In the genomic region with DNA sequence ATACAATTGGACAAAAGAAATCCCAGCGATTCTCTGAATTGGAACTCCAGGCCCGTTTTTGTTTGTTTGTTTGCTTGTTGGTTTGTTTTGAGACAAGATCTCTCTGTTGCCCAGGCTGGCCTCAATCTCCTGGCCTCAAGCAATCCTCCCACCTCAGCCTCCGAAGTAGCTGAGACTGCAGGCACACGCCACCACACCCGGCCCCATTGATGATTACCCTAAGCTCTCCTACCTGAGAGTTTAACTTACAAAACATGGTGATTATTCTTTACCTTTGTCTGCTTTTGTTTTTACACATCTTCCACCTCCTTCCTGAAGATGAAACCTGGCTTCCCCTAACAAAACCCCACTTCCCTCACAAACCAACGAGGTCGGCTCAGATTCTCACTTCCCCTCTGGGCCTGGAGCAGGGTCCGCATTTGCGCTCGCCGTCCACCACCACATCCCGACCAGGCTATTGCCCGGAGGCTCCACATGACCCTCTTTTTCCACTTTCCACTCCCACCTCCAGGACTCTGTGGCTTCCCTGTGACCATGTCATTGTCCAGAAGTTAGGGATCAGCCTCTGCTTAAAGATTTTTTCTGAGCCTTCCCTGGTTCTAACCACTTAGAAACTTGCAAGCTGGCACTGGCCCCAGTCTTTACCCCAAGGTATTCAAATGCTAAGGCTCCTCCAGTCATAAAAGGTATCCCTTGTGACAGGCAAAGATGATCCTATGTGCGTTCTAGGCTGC, we compare ENCODE assay signal across 1 cellular context.
TF ChIP-seq lines count a peak whose summit lies in the region.

No MANE protein-coding gene starts in this region.

TF ChIP-seq in GM12878, 131 proteins besides CTCF, POLR2A, EP300 and RAD21 (continued from another document):
- TF ChIP-seq ETV6 (conservative IDR thresholded peaks at IDR 0.05 in 1 of 2, IDR thresholded peaks at IDR 0.05 in 1 of 2; ENCODE audit: borderline replicate concordance in 1 of 2, low read depth in 1 of 2) = peak in 1 of 2 experiments; percentile 96; a peak in 2 of 4 replicates
- no peak; the same call in 1 of the 2 replicates for TF ChIP-seq SMC3 (IDR thresholded peaks at IDR 0.05; ENCODE audit: borderline replicate concordance, low read length)
- TF ChIP-seq YY1 (IDR thresholded peaks at IDR 0.05; ENCODE audit: low read depth, low read length) = no peak
- TF ChIP-seq, protein P1, sequence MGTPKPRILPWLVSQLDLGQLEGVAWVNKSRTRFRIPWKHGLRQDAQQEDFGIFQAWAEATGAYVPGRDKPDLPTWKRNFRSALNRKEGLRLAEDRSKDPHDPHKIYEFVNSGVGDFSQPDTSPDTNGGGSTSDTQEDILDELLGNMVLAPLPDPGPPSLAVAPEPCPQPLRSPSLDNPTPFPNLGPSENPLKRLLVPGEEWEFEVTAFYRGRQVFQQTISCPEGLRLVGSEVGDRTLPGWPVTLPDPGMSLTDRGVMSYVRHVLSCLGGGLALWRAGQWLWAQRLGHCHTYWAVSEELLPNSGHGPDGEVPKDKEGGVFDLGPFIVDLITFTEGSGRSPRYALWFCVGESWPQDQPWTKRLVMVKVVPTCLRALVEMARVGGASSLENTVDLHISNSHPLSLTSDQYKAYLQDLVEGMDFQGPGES (IDR thresholded peaks at IDR 0.05) = no peak
- TF ChIP-seq TCF3 (IDR thresholded peaks at IDR 0.05; ENCODE audit: borderline replicate concordance, insufficient read depth, low read depth, low read length) = no peak
- peak; percentile 58; the same call in 1 of the 2 replicates for TF ChIP-seq CHD2 (IDR thresholded peaks at IDR 0.05; ENCODE audit: borderline replicate concordance, low read depth, low read length)
- no peak for TF ChIP-seq HDAC2 (IDR thresholded peaks at IDR 0.05)
- no peak for TF ChIP-seq RBBP5 (conservative IDR thresholded peaks at IDR 0.05)
- TF ChIP-seq, protein P2, sequence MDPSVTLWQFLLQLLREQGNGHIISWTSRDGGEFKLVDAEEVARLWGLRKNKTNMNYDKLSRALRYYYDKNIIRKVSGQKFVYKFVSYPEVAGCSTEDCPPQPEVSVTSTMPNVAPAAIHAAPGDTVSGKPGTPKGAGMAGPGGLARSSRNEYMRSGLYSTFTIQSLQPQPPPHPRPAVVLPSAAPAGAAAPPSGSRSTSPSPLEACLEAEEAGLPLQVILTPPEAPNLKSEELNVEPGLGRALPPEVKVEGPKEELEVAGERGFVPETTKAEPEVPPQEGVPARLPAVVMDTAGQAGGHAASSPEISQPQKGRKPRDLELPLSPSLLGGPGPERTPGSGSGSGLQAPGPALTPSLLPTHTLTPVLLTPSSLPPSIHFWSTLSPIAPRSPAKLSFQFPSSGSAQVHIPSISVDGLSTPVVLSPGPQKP (IDR thresholded peaks at IDR 0.05; ENCODE audit: low read depth, low read length) = no peak
- peak; percentile 79; the same call in 1 of the 2 replicates for TF ChIP-seq SMARCA5 (IDR thresholded peaks at IDR 0.05)
- TF ChIP-seq FOXK2 (IDR thresholded peaks at IDR 0.05) = no peak
- peak; percentile 50 for TF ChIP-seq JUNB (IDR thresholded peaks at IDR 0.05)
- no peak for TF ChIP-seq SUPT20H (IDR thresholded peaks at IDR 0.05; ENCODE audit: borderline replicate concordance, control insufficient read depth, low read depth, low read length)
- TF ChIP-seq SRF (IDR thresholded peaks at IDR 0.05; ENCODE audit: low read depth in 2 of 2, low read length in 2 of 2) = peak in 1 of 2 experiments; percentile 46; a peak in 1 of 4 replicates
- no peak for TF ChIP-seq YBX1 (IDR thresholded peaks at IDR 0.05)
- TF ChIP-seq, protein P3, sequence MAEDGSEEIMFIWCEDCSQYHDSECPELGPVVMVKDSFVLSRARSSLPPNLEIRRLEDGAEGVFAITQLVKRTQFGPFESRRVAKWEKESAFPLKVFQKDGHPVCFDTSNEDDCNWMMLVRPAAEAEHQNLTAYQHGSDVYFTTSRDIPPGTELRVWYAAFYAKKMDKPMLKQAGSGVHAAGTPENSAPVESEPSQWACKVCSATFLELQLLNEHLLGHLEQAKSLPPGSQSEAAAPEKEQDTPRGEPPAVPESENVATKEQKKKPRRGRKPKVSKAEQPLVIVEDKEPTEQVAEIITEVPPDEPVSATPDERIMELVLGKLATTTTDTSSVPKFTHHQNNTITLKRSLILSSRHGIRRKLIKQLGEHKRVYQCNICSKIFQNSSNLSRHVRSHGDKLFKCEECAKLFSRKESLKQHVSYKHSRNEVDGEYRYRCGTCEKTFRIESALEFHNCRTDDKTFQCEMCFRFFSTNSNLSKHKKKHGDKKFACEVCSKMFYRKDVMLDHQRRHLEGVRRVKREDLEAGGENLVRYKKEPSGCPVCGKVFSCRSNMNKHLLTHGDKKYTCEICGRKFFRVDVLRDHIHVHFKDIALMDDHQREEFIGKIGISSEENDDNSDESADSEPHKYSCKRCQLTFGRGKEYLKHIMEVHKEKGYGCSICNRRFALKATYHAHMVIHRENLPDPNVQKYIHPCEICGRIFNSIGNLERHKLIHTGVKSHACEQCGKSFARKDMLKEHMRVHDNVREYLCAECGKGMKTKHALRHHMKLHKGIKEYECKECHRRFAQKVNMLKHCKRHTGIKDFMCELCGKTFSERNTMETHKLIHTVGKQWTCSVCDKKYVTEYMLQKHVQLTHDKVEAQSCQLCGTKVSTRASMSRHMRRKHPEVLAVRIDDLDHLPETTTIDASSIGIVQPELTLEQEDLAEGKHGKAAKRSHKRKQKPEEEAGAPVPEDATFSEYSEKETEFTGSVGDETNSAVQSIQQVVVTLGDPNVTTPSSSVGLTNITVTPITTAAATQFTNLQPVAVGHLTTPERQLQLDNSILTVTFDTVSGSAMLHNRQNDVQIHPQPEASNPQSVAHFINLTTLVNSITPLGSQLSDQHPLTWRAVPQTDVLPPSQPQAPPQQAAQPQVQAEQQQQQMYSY (CRISPR knock-in tag; IDR thresholded peaks at IDR 0.05) = no peak
- peak; percentile 72 for TF ChIP-seq NR2F1 (conservative IDR thresholded peaks at IDR 0.05)
- no peak for TF ChIP-seq SMAD1 (IDR thresholded peaks at IDR 0.05; ENCODE audit: low read depth, partially characterized antibody)
- TF ChIP-seq TAF1 (IDR thresholded peaks at IDR 0.05; ENCODE audit: borderline replicate concordance, low read depth, low read length) = no peak
- no peak for TF ChIP-seq SIX5 (IDR thresholded peaks at IDR 0.05; ENCODE audit: low read depth, low read length, severe bottlenecking)
- TF ChIP-seq ZBED1 (IDR thresholded peaks at IDR 0.05; ENCODE audit: borderline replicate concordance) = 0 out of 2 replicates have a peak, but pooled peaks have one; percentile 24
- TF ChIP-seq POLR2AphosphoS5 (IDR thresholded peaks at IDR 0.05; ENCODE audit: low read length) = no peak
- TF ChIP-seq, protein P4, sequence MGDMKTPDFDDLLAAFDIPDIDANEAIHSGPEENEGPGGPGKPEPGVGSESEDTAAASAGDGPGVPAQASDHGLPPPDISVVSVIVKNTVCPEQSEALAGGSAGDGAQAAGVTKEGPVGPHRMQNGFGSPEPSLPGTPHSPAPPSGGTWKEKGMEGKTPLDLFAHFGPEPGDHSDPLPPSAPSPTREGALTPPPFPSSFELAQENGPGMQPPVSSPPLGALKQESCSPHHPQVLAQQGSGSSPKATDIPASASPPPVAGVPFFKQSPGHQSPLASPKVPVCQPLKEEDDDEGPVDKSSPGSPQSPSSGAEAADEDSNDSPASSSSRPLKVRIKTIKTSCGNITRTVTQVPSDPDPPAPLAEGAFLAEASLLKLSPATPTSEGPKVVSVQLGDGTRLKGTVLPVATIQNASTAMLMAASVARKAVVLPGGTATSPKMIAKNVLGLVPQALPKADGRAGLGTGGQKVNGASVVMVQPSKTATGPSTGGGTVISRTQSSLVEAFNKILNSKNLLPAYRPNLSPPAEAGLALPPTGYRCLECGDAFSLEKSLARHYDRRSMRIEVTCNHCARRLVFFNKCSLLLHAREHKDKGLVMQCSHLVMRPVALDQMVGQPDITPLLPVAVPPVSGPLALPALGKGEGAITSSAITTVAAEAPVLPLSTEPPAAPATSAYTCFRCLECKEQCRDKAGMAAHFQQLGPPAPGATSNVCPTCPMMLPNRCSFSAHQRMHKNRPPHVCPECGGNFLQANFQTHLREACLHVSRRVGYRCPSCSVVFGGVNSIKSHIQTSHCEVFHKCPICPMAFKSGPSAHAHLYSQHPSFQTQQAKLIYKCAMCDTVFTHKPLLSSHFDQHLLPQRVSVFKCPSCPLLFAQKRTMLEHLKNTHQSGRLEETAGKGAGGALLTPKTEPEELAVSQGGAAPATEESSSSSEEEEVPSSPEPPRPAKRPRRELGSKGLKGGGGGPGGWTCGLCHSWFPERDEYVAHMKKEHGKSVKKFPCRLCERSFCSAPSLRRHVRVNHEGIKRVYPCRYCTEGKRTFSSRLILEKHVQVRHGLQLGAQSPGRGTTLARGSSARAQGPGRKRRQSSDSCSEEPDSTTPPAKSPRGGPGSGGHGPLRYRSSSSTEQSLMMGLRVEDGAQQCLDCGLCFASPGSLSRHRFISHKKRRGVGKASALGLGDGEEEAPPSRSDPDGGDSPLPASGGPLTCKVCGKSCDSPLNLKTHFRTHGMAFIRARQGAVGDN (IDR thresholded peaks at IDR 0.05) = peak; percentile 72; the same call in 1 of the 2 replicates
